In genomic region chr17:82872591-82873520, GRCh38 we compare ENCODE assay signal across 26 cellular contexts. TPM values are rescaled to one million over a fixed set of nuclear protein-coding genes. Genes with fewer than 3 reads are reported as not detected.
DNase-seq lines count a peak whose midpoint lies in the region; ATAC-seq, FAIRE-seq and TF ChIP-seq lines count a peak whose summit lies in the region.
"Had no signal": no experiment of that assay in that cellular context is flagged by ENCODE, and none has a peak within 500 bp of the region (broad histone marks: within the 10 kb centered on the region; RNA-seq: fewer than 3 reads in every experiment).

No MANE protein-coding gene starts in this region.

- no peak overlapping the region for H4K8ac ChIP-seq in H9 (replicated peaks; ENCODE audit: insufficient read length, low read depth, low read length)
- no peak overlapping the region for H4K8ac ChIP-seq in H1 (ENCODE audit: extremely low read depth, insufficient read depth, low read length)

- H3K9ac ChIP-seq in mammary epithelial cell (ENCODE audit: insufficient read depth, low read length) (no peak overlapping the region), H9 (ENCODE audit: extremely low read depth, insufficient read length, low read length) (no peak overlapping the region), H1 (replicated peaks in 1 of 4; ENCODE audit: extremely low read depth in 1 of 4, low read depth in 3 of 4, low read length in 3 of 4) (no peak overlapping the region)

- H3T11ph ChIP-seq in H9 (ENCODE audit: low read length) = no peak overlapping the region

- H3K79me2 ChIP-seq in mammary epithelial cell (ENCODE audit: insufficient read depth, low read length) = peaks cover 16% of the 10 kb centered on the region
- no peaks in the 10 kb centered on the region; the same call in 1 of the 2 replicates for H3K79me2 ChIP-seq in H9 (ENCODE audit: insufficient read depth, low read length)
- H3K79me2 ChIP-seq in H1 (ENCODE audit: control insufficient read depth in 1 of 2, insufficient read depth in 2 of 2, low read length in 2 of 2) = peaks cover 0 to under 1% of the 10 kb centered on the region in 2 experiments; a peak in 1 of 4 replicates

- no peaks in the 10 kb centered on the region for H3K23me2 ChIP-seq in H9 (ENCODE audit: insufficient read length, low read depth, low read length, poor library complexity, severe bottlenecking)
- no peaks in the 10 kb centered on the region for H3K23me2 ChIP-seq in H1 (ENCODE audit: low read depth, low read length)

- 98% methylated on average over 20 of the region's 33 CpGs for WGBS in mammary epithelial cell (ENCODE audit: low coverage, missing lambda C conversion rate)
- whole genome bisulfite sequencing in H9 (ENCODE audit: extremely low coverage, insufficient read length, low lambda C conversion rate) = no CpG with 5 or more reads among the region's 33 CpGs
- WGBS in H1 (ENCODE audit: extremely low coverage in 1 of 2, insufficient coverage in 1 of 2, insufficient read length in 1 of 2, insufficient replicate concordance in 2 of 2, low coverage in 1 of 2, low lambda C conversion rate in 2 of 2, missing lambda C conversion rate in 1 of 2), 2 experiments = 91% methylated on average over 21 of the region's 33 CpGs; no CpG with 5 or more reads in 1 of the 2 experiments
- WGBS in sigmoid colon, 2 donors = 85 to 94% methylated on average over 33 of the region's 33 CpGs

- H2BK15ac ChIP-seq in H9 (ENCODE audit: low read depth, low read length) = no peak overlapping the region
- H2BK15ac ChIP-seq in H1 (ENCODE audit: low read length) = no peak overlapping the region

- CTCF ChIA-PET in MCF 10A (lab: Yijun Ruan, JAX) (interaction anchor here (0.7 kb wide), 1 partner anchor 13 kb away, joined by 3 read pairs; no protein-coding TSS in a partner anchor), mammary epithelial cell (lab: Charles Lee; ENCODE audit: low non-redundant PET) (no interaction called here), H1 (lab: Charles Lee; ENCODE audit: partially characterized antibody) (interaction anchor here (0.7 to 3.0 kb wide), 8 partner anchors 10 to 98 kb away, joined by 3 to 10 read pairs (median 4); no protein-coding TSS in a partner anchor)

- H3K27ac ChIP-seq in mammary epithelial cell (ENCODE audit: insufficient read depth, low read depth, low read length) (no peak overlapping the region), H9 (ENCODE audit: insufficient read length, low read depth, low read length) (no peak overlapping the region), H1 (ENCODE audit: low read depth, low read length) (no peak overlapping the region), sigmoid colon (no peak overlapping the region)
- H3K27ac ChIP-seq: psoas muscle had no signal

- no peak overlapping the region for H3K4me2 ChIP-seq in mammary epithelial cell (ENCODE audit: insufficient read depth, low read depth, low read length)
- no peak overlapping the region for H3K4me2 ChIP-seq in H9 (ENCODE audit: insufficient read depth, insufficient read length, low read length)
- H3K4me2 ChIP-seq in H1 (ENCODE audit: insufficient read depth in 1 of 2, low read depth in 2 of 2, low read length in 2 of 2) = no peak overlapping the region
- H3K4me2 ChIP-seq: smooth muscle cell had no signal

- H3K27me3 Mint-ChIP-seq in MCF 10A (ENCODE audit: insufficient read depth, unreplicated experiment) (no peaks in the 10 kb centered on the region), H9 (ENCODE audit: low read depth) (no peaks in the 10 kb centered on the region; the same call in 1 of the 2 replicates)
- H3K27me3 Mint-ChIP-seq: activated CD4-positive, alpha-beta T cell treated with anti-CD3 and anti-CD28 coated beads, Interleukin-2, amount 10 ng/mL, durations not matched to agents 24 days and 14 days; activated naive CD8-positive, alpha-beta T cell treated with anti-CD3 and anti-CD28 coated beads for 36 hours; activated T-helper 17 cell treated with anti-CD3 and anti-CD28 coated beads, Interleukin-2, amount 50 U/mL, for 72 hours; T-cell had no signal

- ATAC-seq in HG03457 (IDR thresholded peaks at IDR 0.05; ENCODE audit: unreplicated experiment) = no peak
- ATAC-seq: activated T-helper 17 cell treated with anti-CD3 and anti-CD28 coated beads, Interleukin-2, amount 50 U/mL, for 72 hours; psoas muscle; T-cell had no signal

- POLR2A ChIA-PET in MCF 10A (lab: Yijun Ruan, JAX) (interaction anchor here (1.2 kb wide), 1 partner anchor 36 kb away, joined by 9 read pairs; no protein-coding TSS in a partner anchor), H1 (lab: Charles Lee; ENCODE audit: partially characterized antibody) (interaction anchor here (1.2 kb wide), 1 partner anchor 9 kb away, joined by 3 read pairs; no protein-coding TSS in a partner anchor)

- H2BK12ac ChIP-seq in H9 (ENCODE audit: insufficient read length, low read depth, low read length) = no peak overlapping the region
- H2BK12ac ChIP-seq in H1 (ENCODE audit: low read depth, low read length) = no peak overlapping the region

- no peaks in the 10 kb centered on the region for H3K27me3 ChIP-seq in mammary epithelial cell (ENCODE audit: insufficient read depth, low read length)
- no peaks in the 10 kb centered on the region for H3K27me3 ChIP-seq in H9 (ENCODE audit: insufficient read depth, low read length)
- no peaks in the 10 kb centered on the region for H3K27me3 ChIP-seq in H1 (replicated peaks in 1 of 4; ENCODE audit: control insufficient read depth in 3 of 4, extremely low read depth in 1 of 4, insufficient read depth in 3 of 4, low read length in 3 of 4)
- no peaks in the 10 kb centered on the region for H3K27me3 ChIP-seq in sigmoid colon
- H3K27me3 ChIP-seq: esophagus muscularis mucosa had no signal

- FAIRE-seq in H1 (lab: Jason Lieb, UNC) = no peak
- FAIRE-seq: urothelium cell line had no signal

- no peak overlapping the region for H4K5ac ChIP-seq in H9 (ENCODE audit: insufficient read length, low read depth, low read length)
- H4K5ac ChIP-seq in H1 (ENCODE audit: insufficient read length, low read depth, low read length) = no peak overlapping the region

- no TSS peak for BruUV-seq in MCF 10A (replicated peaks; lab: Mats Ljungman, UMichigan)
- BruUV-seq in mammary epithelial cell (replicated peaks; lab: Mats Ljungman, UMichigan) = no TSS peak

- TF ChIP-seq RAD21 in H1 (IDR thresholded peaks at IDR 0.05 in 1 of 2, conservative IDR thresholded peaks at IDR 0.05 in 1 of 2; ENCODE audit: low read depth in 2 of 2, low read length in 2 of 2) = no peak

- no peaks in the 10 kb centered on the region for H3K9me3 Mint-ChIP-seq in MCF 10A (ENCODE audit: unreplicated experiment)
- no peaks in the 10 kb centered on the region for H3K9me3 Mint-ChIP-seq in H9
- H3K9me3 Mint-ChIP-seq: activated CD4-positive, alpha-beta T cell treated with anti-CD3 and anti-CD28 coated beads, Interleukin-2, amount 10 ng/mL, durations not matched to agents 24 days and 14 days; activated naive CD8-positive, alpha-beta T cell treated with anti-CD3 and anti-CD28 coated beads for 36 hours; activated T-helper 17 cell treated with anti-CD3 and anti-CD28 coated beads, Interleukin-2, amount 50 U/mL, for 72 hours; neural crest cell; T-cell had no signal

- H3K23ac ChIP-seq in H9 (ENCODE audit: insufficient read length, low read depth, low read length) (no peak overlapping the region), H1 (ENCODE audit: insufficient read length) (no peak overlapping the region)

- H3K36me3 Mint-ChIP-seq in MCF 10A (ENCODE audit: insufficient read depth, unreplicated experiment) = peaks cover 12% of the 10 kb centered on the region
- H3K36me3 Mint-ChIP-seq in H9 (ENCODE audit: insufficient read depth in 1 of 3, low read depth in 3 of 3) = peaks cover 9 to 29% (median 27%) of the 10 kb centered on the region in 3 experiments; a peak in 6 of 7 replicates

- H3K14ac ChIP-seq in H9 (ENCODE audit: insufficient read depth, low read length) = no peak overlapping the region
- H3K14ac ChIP-seq in H1 (ENCODE audit: insufficient read length) = no peak overlapping the region

- no peak overlapping the region for H3K4ac ChIP-seq in H9 (ENCODE audit: low read depth, low read length)
- no peak overlapping the region for H3K4ac ChIP-seq in H1 (replicated peaks; ENCODE audit: insufficient read length, low read depth, low read length)

- TF ChIP-seq POLR2A in H1 (IDR thresholded peaks at IDR 0.05; ENCODE audit: control extremely low read depth in 1 of 2, low read depth in 2 of 2, low read length in 2 of 2) = no peak
- TF ChIP-seq POLR2A in sigmoid colon (IDR thresholded peaks at IDR 0.05) = no peak

- H3K9me3 ChIP-seq in mammary epithelial cell (replicated peaks; ENCODE audit: insufficient read depth, low read length) = no peaks in the 10 kb centered on the region
- no peaks in the 10 kb centered on the region for H3K9me3 ChIP-seq in H9 (ENCODE audit: control insufficient read depth, low read depth, low read length)
- no peaks in the 10 kb centered on the region for H3K9me3 ChIP-seq in H1 (ENCODE audit: insufficient read depth in 2 of 2, low read depth in 1 of 2, low read length in 1 of 2)
- no peaks in the 10 kb centered on the region for H3K9me3 ChIP-seq in sigmoid colon
- H3K9me3 ChIP-seq: esophagus muscularis mucosa, psoas muscle had no signal

- H4K20me1 ChIP-seq in mammary epithelial cell (ENCODE audit: insufficient read depth, low read length) (no peaks in the 10 kb centered on the region), H9 (ENCODE audit: control insufficient read depth, insufficient read depth, insufficient read length) (no peaks in the 10 kb centered on the region), H1 (replicated peaks in 1 of 2; ENCODE audit: control insufficient read depth in 1 of 2, insufficient read depth in 2 of 2, low read length in 2 of 2) (peaks cover 3 to 13% of the 10 kb centered on the region in 2 experiments)

- in situ Hi-C loops in mammary epithelial cell (cut with MboI; ENCODE audit: low sequenced_read_pairs in 2 of 2) = loop anchor here (5.0 kb wide), 3 partner anchors 36 to 91 kb away; no protein-coding TSS in a partner anchor

- no peak overlapping the region for H3K18ac ChIP-seq in H9 (ENCODE audit: insufficient read length, low read depth, low read length)
- H3K18ac ChIP-seq in H1 (ENCODE audit: extremely low read depth, low read length) = no peak overlapping the region

- H3K36me3 ChIP-seq in mammary epithelial cell (ENCODE audit: insufficient read depth, low read length) = no peaks in the 10 kb centered on the region
- peaks cover 3 to 17% (median 13%) of the 10 kb centered on the region in 4 experiments; a peak in 5 of 8 replicates for H3K36me3 ChIP-seq in H1 (ENCODE audit: control insufficient read depth in 2 of 4, insufficient read depth in 4 of 4, low read length in 3 of 4)
- peaks cover 0 to 28% (median 14%) of the 10 kb centered on the region in 4 donors for H3K36me3 ChIP-seq in sigmoid colon

- no peak for DNase-seq in MCF 10A (ENCODE audit: unreplicated experiment)
- DNase-seq in mammary epithelial cell = no peak
- no peak for DNase-seq in H9
- DNase-seq in H1 (ENCODE audit: low read depth in 1 of 2, low spot score in 2 of 2) = no peak
- DNase-seq in sigmoid colon = peak; percentile 59
- no peak for DNase-seq in NCI-H128 (lab: John Stamatoyannopoulos, UW; ENCODE audit: unreplicated experiment)
- DNase-seq in activated T-cell treated with anti-CD3 and anti-CD28 coated beads for 4 hours = no peak
- DNase-seq: 8988T; activated CD4-positive, alpha-beta T cell treated with anti-CD3 and anti-CD28 coated beads, Interleukin-2, amount 10 ng/mL, durations not matched to agents 24 days and 14 days; activated naive CD8-positive, alpha-beta T cell treated with anti-CD3 and anti-CD28 coated beads for 36 hours; effector CD8-positive, alpha-beta T cell; NCI-H1436 treated with DMSO at 0.1 percent for 48 hours; NCI-H2171 treated with DMSO at 0.1 percent for 48 hours; NCI-H69; SHP77; stimulated activated CD4-positive, alpha-beta T cell treated with anti-CD3 and anti-CD28 coated beads, Interleukin-4, amount 100 ng/mL, for 24 hours; T-cell had no signal

- H2BK20ac ChIP-seq in H9 (ENCODE audit: low read depth, low read length, poor library complexity, severe bottlenecking) = no peak overlapping the region
- H2BK20ac ChIP-seq in H1 (ENCODE audit: low read length) = no peak overlapping the region

- peaks cover 3% of the 10 kb centered on the region for H3K79me1 ChIP-seq in H9 (ENCODE audit: insufficient read depth, low read depth, low read length, poor library complexity, severe bottlenecking)
- H3K79me1 ChIP-seq in H1 (ENCODE audit: low read depth, low read length) = peaks cover 7% of the 10 kb centered on the region

- TF ChIP-seq EP300 in H1 (IDR thresholded peaks at IDR 0.05; ENCODE audit: borderline replicate concordance in 1 of 2, low read depth in 2 of 2, low read length in 2 of 2) = no peak
- TF ChIP-seq EP300 in sigmoid colon (IDR thresholded peaks at IDR 0.05) = no peak

- TF ChIP-seq CTCF in MCF 10A (IDR thresholded peaks at IDR 0.05; ENCODE audit: unreplicated experiment) (no peak), mammary epithelial cell (conservative IDR thresholded peaks at IDR 0.05 in 1 of 2, IDR thresholded peaks at IDR 0.05 in 1 of 2; ENCODE audit: extremely low read depth in 1 of 2, insufficient read depth in 1 of 2, low read depth in 1 of 2, low read length in 2 of 2) (no peak), H9 (conservative IDR thresholded peaks at IDR 0.05) (no peak), H1 (IDR thresholded peaks at IDR 0.05; ENCODE audit: control extremely low read depth in 1 of 3, insufficient read depth in 1 of 3, low read depth in 1 of 3, low read length in 3 of 3) (no peak), sigmoid colon (IDR thresholded peaks at IDR 0.05) (no peak)

- no peak overlapping the region for H2AFZ ChIP-seq in mammary epithelial cell (ENCODE audit: low read depth, low read length)
- no peak overlapping the region for H2AFZ ChIP-seq in H9 (ENCODE audit: low read length)
- H2AFZ ChIP-seq in H1 (ENCODE audit: low read length) = no peak overlapping the region

- H3K56ac ChIP-seq in H9 (ENCODE audit: insufficient read length, low read depth, low read length) = no peak overlapping the region
- no peak overlapping the region for H3K56ac ChIP-seq in H1 (replicated peaks; ENCODE audit: insufficient read length, low read depth, low read length)

- H2BK5ac ChIP-seq in H9 (ENCODE audit: insufficient read length, low read length) (no peak overlapping the region), H1 (ENCODE audit: low read depth, low read length) (peak overlapping the region; percentile 6; the same call in 1 of the 2 replicates)

- peak overlapping the region; percentile 97 for H3K27ac Mint-ChIP-seq in MCF 10A (ENCODE audit: low read depth, unreplicated experiment)
- peak overlapping the region in 2 of 3 experiments; percentile 74 to 82; a peak in 4 of 7 replicates for H3K27ac Mint-ChIP-seq in H9
- H3K27ac Mint-ChIP-seq: activated CD4-positive, alpha-beta T cell treated with anti-CD3 and anti-CD28 coated beads, Interleukin-2, amount 10 ng/mL, durations not matched to agents 24 days and 14 days; activated naive CD8-positive, alpha-beta T cell treated with anti-CD3 and anti-CD28 coated beads for 36 hours; activated T-helper 17 cell treated with anti-CD3 and anti-CD28 coated beads, Interleukin-2, amount 50 U/mL, for 72 hours had no signal

- H3K4me1 Mint-ChIP-seq in MCF 10A (ENCODE audit: insufficient read depth, unreplicated experiment) (peaks cover 19% of the 10 kb centered on the region), H9 (peaks cover 20 to 26% of the 10 kb centered on the region in 2 experiments)

- dilution Hi-C loops in mammary epithelial cell (cut with HindIII; ENCODE audit: low sequenced_read_pairs) = loop anchor here (5.0 kb wide), 1 partner anchor 36 kb away; no protein-coding TSS in a partner anchor

- H3K4me3 ChIP-seq in mammary epithelial cell (replicated peaks in 1 of 3; ENCODE audit: insufficient read depth in 1 of 3, low read depth in 2 of 3, low read length in 3 of 3) (no peak overlapping the region), H1 (ENCODE audit: extremely low read depth in 1 of 4, insufficient read depth in 2 of 4, low read depth in 3 of 4, low read length in 4 of 4) (no peak overlapping the region), sigmoid colon (no peak overlapping the region)
- H3K4me3 ChIP-seq: esophagus muscularis mucosa, psoas muscle, smooth muscle cell had no signal

- H2AK5ac ChIP-seq in H9 (ENCODE audit: insufficient read length, low read length) (no peak overlapping the region), H1 (ENCODE audit: low read depth, low read length) (no peak overlapping the region)

- H4K91ac ChIP-seq in H9 (ENCODE audit: insufficient read length, low read depth, low read length) (no peak overlapping the region), H1 (replicated peaks; ENCODE audit: insufficient read length, low read length) (no peak overlapping the region)

- no peak overlapping the region for H2BK120ac ChIP-seq in H9 (ENCODE audit: low read depth, low read length, poor library complexity, severe bottlenecking)
- H2BK120ac ChIP-seq in H1 (replicated peaks; ENCODE audit: low read depth, low read length) = no peak overlapping the region

- intact Hi-C loops in MCF 10A (cut with micrococcal nuclease) (no loop called here), mammary epithelial cell (cut with micrococcal nuclease) (no loop called here), sigmoid colon (cut with DNase I) (loop anchor here (10.0 kb wide), 1 partner anchor 182 kb away; no protein-coding TSS in a partner anchor)

- peaks cover 39% of the 10 kb centered on the region for H3K4me1 ChIP-seq in mammary epithelial cell (ENCODE audit: insufficient read depth, low read length)
- no peaks in the 10 kb centered on the region for H3K4me1 ChIP-seq in H9 (ENCODE audit: insufficient read depth, low read length)
- peaks cover 0 to 8% (median 2%) of the 10 kb centered on the region in 4 experiments; a peak in 5 of 7 replicates for H3K4me1 ChIP-seq in H1 (replicated peaks in 1 of 4; ENCODE audit: control insufficient read depth in 3 of 4, insufficient read depth in 4 of 4, low read length in 3 of 4)
- peaks cover 0 to 22% (median 19%) of the 10 kb centered on the region in 4 donors for H3K4me1 ChIP-seq in sigmoid colon

- H3K4me3 Mint-ChIP-seq in MCF 10A (ENCODE audit: unreplicated experiment) (no peak overlapping the region), H9 (no peak overlapping the region)
- H3K4me3 Mint-ChIP-seq: activated CD4-positive, alpha-beta T cell treated with anti-CD3 and anti-CD28 coated beads, Interleukin-2, amount 10 ng/mL, durations not matched to agents 24 days and 14 days; activated naive CD8-positive, alpha-beta T cell treated with anti-CD3 and anti-CD28 coated beads for 36 hours; activated T-helper 17 cell treated with anti-CD3 and anti-CD28 coated beads, Interleukin-2, amount 50 U/mL, for 72 hours; neural crest cell; T-cell had no signal

RNA-seq across cellular contexts. Expression of gene ZNF750, which starts 33.0 kb away (rescaled TPM):
- total RNA-seq in MCF 10A (2022) = 0.14 TPM in 1 of 2 replicates, not detected in the other
- 1 to 10 TPM in 1 of 2 donors, under 1 TPM in 1; 0.33 to 1.1 TPM for total RNA-seq in mammary epithelial cell
- 0.23 TPM for polyA plus RNA-seq in mammary epithelial cell
- 3.4 TPM for polyA minus RNA-seq in mammary epithelial cell
- 0.09 TPM in 1 of 2 replicates, not detected in the other for total RNA-seq in H9 (2021)
- not detected in 2 replicates for total RNA-seq in H1 (2021; fragmentation: NEBNext Ultra II Directional; extraction: Animal tissue kit (Norgen Biotek cat#: 25700))
- 0.02 TPM in 1 of 2 replicates, not detected in the other for polyA plus RNA-seq in H1 (2011; rRNA removed)
- polyA plus RNA-seq in H1 (2011; cell fraction: cytosol; rRNA removed) = not detected
- not detected for polyA plus RNA-seq in H1 (2011; cell fraction: nucleus; rRNA removed)
- polyA plus RNA-seq in H1 (2012, experiment 1 of 2) = 0.12 to 0.14 TPM in 2 of 4 replicates, not detected in the others
- polyA plus RNA-seq in H1 (2012, experiment 2 of 2) = 0.04 TPM
- 0.02 TPM for polyA plus RNA-seq in H1 (2013, experiment 1 of 2)
- 0.02 TPM for polyA plus RNA-seq in H1 (2013, experiment 2 of 2)
- not detected in 2 replicates for polyA minus RNA-seq in H1 (2011; rRNA and poly(A)+ RNA removed)
- polyA minus RNA-seq in H1 (2011; cell fraction: cytosol; rRNA and poly(A)+ RNA removed) = not detected
- not detected for polyA minus RNA-seq in H1 (2011; cell fraction: nucleus; rRNA and poly(A)+ RNA removed)
- total RNA-seq in sigmoid colon = not detected
- under 1 TPM in 1 of 3 donors, not detected in 2; 0.01 TPM for polyA plus RNA-seq in sigmoid colon
- total RNA-seq: activated CD4-positive, alpha-beta T cell treated with anti-CD3 and anti-CD28 coated beads, Interleukin-2, amount 10 ng/mL, durations not matched to agents 24 days and 14 days; activated naive CD8-positive, alpha-beta T cell treated with anti-CD3 and anti-CD28 coated beads for 36 hours; activated T-helper 17 cell treated with anti-CD3 and anti-CD28 coated beads, Interleukin-2, amount 50 U/mL, for 72 hours; chondrocyte; esophagus muscularis mucosa; neural crest cell; subcutaneous adipose tissue; T-cell had no signal
